8 cellular contexts compared by ENCODE assay signal in genomic region chr12:124771462-124772361, GRCh38.
DNase-seq lines count a peak whose midpoint lies in the region; ATAC-seq and TF ChIP-seq lines count a peak whose summit lies in the region.

No MANE protein-coding gene starts in this region.

- no peak overlapping the region for H3K18ac ChIP-seq in trophoblast cell (ENCODE audit: low read length)

- peaks cover 17% of the 10 kb centered on the region for H3K4me1 Mint-ChIP-seq in glutamatergic neuron (ENCODE audit: low read depth, unreplicated experiment)

- H3K36me3 ChIP-seq in MM.1S (replicated peaks; ENCODE audit: insufficient read depth, low read length) = no peaks in the 10 kb centered on the region
- no peaks in the 10 kb centered on the region for H3K36me3 ChIP-seq in SJSA1
- H3K36me3 ChIP-seq in trophoblast cell (ENCODE audit: control insufficient read depth in 1 of 2, insufficient read depth in 2 of 2, low read length in 2 of 2) = no peaks in the 10 kb centered on the region
- H3K36me3 ChIP-seq in upper lobe of right lung = no peaks in the 10 kb centered on the region

- ATAC-seq in upper lobe of right lung = peak; percentile 83

- peak overlapping the region; percentile 34 for H3K4me3 Mint-ChIP-seq in glutamatergic neuron (ENCODE audit: unreplicated experiment)

- no peak overlapping the region for H4K91ac ChIP-seq in trophoblast cell (ENCODE audit: low read depth, low read length)

- H4K12ac ChIP-seq in trophoblast cell (ENCODE audit: low read depth, low read length) = no peak overlapping the region

- H4K8ac ChIP-seq in trophoblast cell (ENCODE audit: low read depth, low read length) = no peak overlapping the region

- H3K79me1 ChIP-seq in trophoblast cell (ENCODE audit: low read length) = peaks cover 4% of the 10 kb centered on the region

- H2BK5ac ChIP-seq in trophoblast cell (ENCODE audit: low read depth, low read length, poor library complexity) = no peak overlapping the region

- H2BK12ac ChIP-seq in trophoblast cell (ENCODE audit: low read length) = no peak overlapping the region

- H3F3A ChIP-seq in MM.1S (ENCODE audit: insufficient read depth, low read length) = peaks cover 20% of the 10 kb centered on the region

- H3K9me3 ChIP-seq in MM.1S (replicated peaks; ENCODE audit: insufficient read depth, low read length) (no peaks in the 10 kb centered on the region), SJSA1 (replicated peaks) (no peaks in the 10 kb centered on the region), trophoblast cell (ENCODE audit: insufficient read depth, low read depth, low read length) (peaks cover 8% of the 10 kb centered on the region), upper lobe of right lung (no peaks in the 10 kb centered on the region)

- H3K27ac ChIP-seq in MM.1S (ENCODE audit: low read length) (no peak overlapping the region), SJSA1 (no peak overlapping the region), trophoblast cell (ENCODE audit: low read depth, low read length) (no peak overlapping the region), upper lobe of right lung (no peak overlapping the region)

- peak; percentile 81 for TF ChIP-seq CTCF in MM.1S (IDR thresholded peaks at IDR 0.05; ENCODE audit: low read length)
- peak; percentile 98 for TF ChIP-seq CTCF in glutamatergic neuron (IDR thresholded peaks at IDR 0.05; ENCODE audit: partially characterized antibody, unreplicated experiment)
- peak; percentile 99 for TF ChIP-seq CTCF in upper lobe of right lung (IDR thresholded peaks at IDR 0.05)

- H2AK5ac ChIP-seq in trophoblast cell (ENCODE audit: low read length) = no peak overlapping the region

- no peak overlapping the region for H3K23ac ChIP-seq in trophoblast cell (ENCODE audit: low read length)

- H3K4ac ChIP-seq in trophoblast cell (ENCODE audit: low read depth, low read length) = no peak overlapping the region

- no CpG with 5 or more reads among the region's 40 CpGs for WGBS in trophoblast cell (ENCODE audit: extremely low coverage, insufficient coverage, insufficient read length)

- DNase-seq in Daoy (ENCODE audit: low read depth) (peak; percentile 86), MM.1S (peak; percentile 48), SJSA1 (ENCODE audit: low read depth in 1 of 2, low spot score in 2 of 2) (peak; percentile 79 to 80), glutamatergic neuron (peak; percentile 94), trophoblast cell (peak; percentile 69 to 91), upper lobe of right lung (peak; percentile 91), foreskin melanocyte (no peak)
- DNase-seq in activated gamma-delta T cell treated with anti-CD3 and anti-CD28 coated beads, Interleukin-2, amount 50 U/mL, for 16 hours (ENCODE audit: low read depth) = peak; percentile 79

- H3K27ac Mint-ChIP-seq in glutamatergic neuron (ENCODE audit: unreplicated experiment) = no peak overlapping the region

- no peak overlapping the region for H3K14ac ChIP-seq in trophoblast cell (ENCODE audit: low read length)

- H3K4me3 ChIP-seq in MM.1S (ENCODE audit: low read length) (no peak overlapping the region), SJSA1 (no peak overlapping the region), trophoblast cell (ENCODE audit: low read depth, low read length) (no peak overlapping the region), upper lobe of right lung (no peak overlapping the region)

- peaks cover 10% of the 10 kb centered on the region for H3K27me3 Mint-ChIP-seq in glutamatergic neuron (ENCODE audit: unreplicated experiment)

- H2BK120ac ChIP-seq in trophoblast cell (ENCODE audit: insufficient read depth, low read length, poor library complexity) = no peak overlapping the region

- intact Hi-C loops in upper lobe of right lung (cut with DNase I) = loop anchor here (5.0 to 10.0 kb wide), 2 partner anchors 724 to 867 kb away; no protein-coding TSS in a partner anchor

- H3K27me3 ChIP-seq in MM.1S (replicated peaks; ENCODE audit: insufficient read depth, low read length) = no peaks in the 10 kb centered on the region
- H3K27me3 ChIP-seq in SJSA1 (replicated peaks) = no peaks in the 10 kb centered on the region
- no peaks in the 10 kb centered on the region for H3K27me3 ChIP-seq in trophoblast cell (ENCODE audit: insufficient read depth, low read length)
- no peaks in the 10 kb centered on the region for H3K27me3 ChIP-seq in upper lobe of right lung

- peak overlapping the region; percentile 60 for H3K4me2 ChIP-seq in MM.1S (ENCODE audit: low read depth, low read length)
- no peak overlapping the region for H3K4me2 ChIP-seq in trophoblast cell (ENCODE audit: low read length)

- H3K9me3 Mint-ChIP-seq in glutamatergic neuron (ENCODE audit: unreplicated experiment) = peaks cover 15% of the 10 kb centered on the region

- no peaks in the 10 kb centered on the region for H3K9me2 ChIP-seq in MM.1S (replicated peaks; ENCODE audit: insufficient read depth, low read length)

- H2AFZ ChIP-seq in MM.1S (ENCODE audit: low read length) (no peak overlapping the region), trophoblast cell (ENCODE audit: insufficient read depth, low read length, poor library complexity) (no peak overlapping the region)

- H3K36me3 Mint-ChIP-seq in glutamatergic neuron (ENCODE audit: unreplicated experiment) = peaks cover 4% of the 10 kb centered on the region

- H3K4me1 ChIP-seq in MM.1S (ENCODE audit: low read length) (0 out of 2 replicates have a peak, but pooled peaks cover 2% of the 10 kb centered on the region), SJSA1 (replicated peaks) (peaks cover 76% of the 10 kb centered on the region), trophoblast cell (ENCODE audit: control insufficient read depth in 1 of 2, insufficient read depth in 2 of 2, low read length in 2 of 2) (no peaks in the 10 kb centered on the region), upper lobe of right lung (peaks cover 22% of the 10 kb centered on the region)

- no peaks in the 10 kb centered on the region for H4K20me1 ChIP-seq in MM.1S (ENCODE audit: insufficient read depth, low read length)

- H3K79me2 ChIP-seq in MM.1S (ENCODE audit: low read length) = no peaks in the 10 kb centered on the region
- no peaks in the 10 kb centered on the region for H3K79me2 ChIP-seq in trophoblast cell (ENCODE audit: control insufficient read depth, insufficient read depth, low read length, poor library complexity)

- H3K9ac ChIP-seq in MM.1S (ENCODE audit: low read length) (no peak overlapping the region), trophoblast cell (ENCODE audit: low read length) (no peak overlapping the region)
